10 cellular contexts compared by ENCODE assay signal in the genomic region with DNA sequence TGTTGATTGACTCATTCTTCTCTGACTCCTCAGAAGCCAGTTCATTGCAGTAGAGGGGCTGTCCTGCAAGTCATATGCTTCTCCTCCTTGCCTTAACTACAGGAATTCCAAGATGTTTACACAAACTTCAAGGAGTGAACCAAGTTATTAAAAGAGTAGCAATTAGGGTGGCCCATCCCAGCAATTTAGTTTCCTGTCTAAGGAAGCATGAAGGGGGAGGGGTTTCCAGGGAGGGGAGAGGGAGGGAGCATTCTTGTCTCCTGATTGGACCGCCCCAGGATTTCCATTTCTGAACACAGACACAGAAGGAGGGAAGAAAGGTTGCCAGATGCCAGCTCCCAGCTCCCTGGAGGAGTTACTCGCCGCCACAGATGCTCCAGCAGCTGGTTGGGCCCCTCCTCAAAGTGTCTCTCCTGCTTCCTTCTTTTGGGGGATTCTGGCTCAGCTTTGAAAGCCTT.
A peak's percentile ranks its signal among the peaks of the same experiment; 100 is the strongest.
DNase-seq lines count a peak whose midpoint lies in the region; ATAC-seq, FAIRE-seq and TF ChIP-seq lines count a peak whose summit lies in the region.
"Had no signal": no experiment of that assay in that cellular context is flagged by ENCODE, and none has a peak within 500 bp of the region (broad histone marks: within the 10 kb centered on the region; RNA-seq: fewer than 3 reads in every experiment).

No MANE protein-coding gene starts in this region.

- POLR2A ChIA-PET in endothelial cell of umbilical vein (lab: Charles Lee) = no interaction called here

- peak; percentile 4 for FAIRE-seq in endothelial cell of umbilical vein (lab: Jason Lieb, UNC)

- dilution Hi-C loops in endothelial cell of umbilical vein (cut with MboI; ENCODE audit: extremely low pct_ligation_motif_present, low sequenced_read_pairs) = no loop called here

- peak; percentile 97 to 98 for DNase-seq in NCI-H524 (lab: John Stamatoyannopoulos, UW)
- DNase-seq in endothelial cell of umbilical vein (ENCODE audit: low read depth, low spot score) = peak; percentile 32
- DNase-seq in upper lobe of right lung = no peak
- DNase-seq in Calu3 = no peak
- DNase-seq in LoVo (ENCODE audit: low spot score) = no peak
- DNase-seq in RKO (ENCODE audit: low spot score) = no peak
- DNase-seq: activated B cell treated with CpG ODN at 0.5 μM for 24 hours had no signal

- H3K4me2 ChIP-seq in endothelial cell of umbilical vein (ENCODE audit: insufficient read depth, low read length) = no peak overlapping the region

- no peak overlapping the region for H3K9ac ChIP-seq in endothelial cell of umbilical vein (replicated peaks; ENCODE audit: extremely low read depth, insufficient read depth, low read length)

- 79 to 80% methylated on average over 2 of the region's 3 CpGs for WGBS in mesodermal cell (ENCODE audit: insufficient coverage in 2 of 2), 2 experiments

- no peaks in the 10 kb centered on the region for H3K36me3 ChIP-seq in endothelial cell of umbilical vein (ENCODE audit: control insufficient read depth in 2 of 2, extremely low read depth in 1 of 2, insufficient read depth in 2 of 2, low read length in 2 of 2)
- H3K36me3 ChIP-seq in mesodermal cell (ENCODE audit: control insufficient read depth, insufficient read depth, low read length) = no peaks in the 10 kb centered on the region
- no peaks in the 10 kb centered on the region for H3K36me3 ChIP-seq in upper lobe of right lung
- H3K36me3 ChIP-seq: neutrophil had no signal

- peak; percentile 65 for ATAC-seq in upper lobe of right lung
- ATAC-seq: activated naive CD4-positive, alpha-beta T cell treated with anti-CD3 and anti-CD28 coated beads, Interleukin-2, amount 50 U/mL, for 72 hours had no signal

- no peaks in the 10 kb centered on the region for H3K27me3 Mint-ChIP-seq in Calu3 (ENCODE audit: unreplicated experiment)

- H3K4me3 ChIP-seq in endothelial cell of umbilical vein (replicated peaks in 1 of 3; ENCODE audit: insufficient read depth in 1 of 3, low read depth in 1 of 3, low read length in 3 of 3) (no peak overlapping the region), mesodermal cell (ENCODE audit: extremely low read depth, insufficient read depth, low read length, poor library complexity, severe bottlenecking) (no peak overlapping the region), upper lobe of right lung (no peak overlapping the region)

- H3K27ac Mint-ChIP-seq in Calu3 (ENCODE audit: unreplicated experiment) = no peak overlapping the region
- H3K27ac Mint-ChIP-seq: activated B cell treated with CpG ODN at 0.5 μM for 24 hours; activated naive CD4-positive, alpha-beta T cell treated with anti-CD3 and anti-CD28 coated beads, Interleukin-2, amount 50 U/mL, for 72 hours had no signal

- BruUV-seq in endothelial cell of umbilical vein (replicated peaks; lab: Mats Ljungman, UMichigan) = no TSS peak
- no TSS peak for BruUV-seq in Calu3 (replicated peaks; lab: Mats Ljungman, UMichigan)

- H3K9me1 ChIP-seq in endothelial cell of umbilical vein (replicated peaks; ENCODE audit: control insufficient read depth, extremely low read depth, insufficient read depth, low read length) = no peaks in the 10 kb centered on the region

- peak overlapping the region; percentile 27 for H2AFZ ChIP-seq in endothelial cell of umbilical vein (ENCODE audit: low read depth, low read length)

- H4K20me1 ChIP-seq in endothelial cell of umbilical vein (replicated peaks; ENCODE audit: control insufficient read depth, extremely low read depth, insufficient read depth, low read length) = no peaks in the 10 kb centered on the region

- TF ChIP-seq CTCF in endothelial cell of umbilical vein (IDR thresholded peaks at IDR 0.05; ENCODE audit: extremely low read depth in 1 of 2, insufficient read depth in 1 of 2, low read depth in 1 of 2, low read length in 2 of 2) (no peak), upper lobe of right lung (IDR thresholded peaks at IDR 0.05) (no peak), Calu3 (IDR thresholded peaks at IDR 0.05; ENCODE audit: unreplicated experiment) (no peak)

- intact Hi-C loops in endothelial cell of umbilical vein (cut with micrococcal nuclease) = loop anchor here (1.0 kb wide), 2 partner anchors 33 to 36 kb away; no protein-coding TSS in a partner anchor
- intact Hi-C loops in upper lobe of right lung (cut with DNase I) = no loop called here
- intact Hi-C loops in Calu3 (cut with micrococcal nuclease; ENCODE audit: unreplicated experiment) = no loop called here

- TF ChIP-seq POLR2A in endothelial cell of umbilical vein (IDR thresholded peaks at IDR 0.05; ENCODE audit: low read depth, low read length) = no peak

- H3K4me1 Mint-ChIP-seq in Calu3 (ENCODE audit: low read depth, unreplicated experiment) = no peaks in the 10 kb centered on the region

- H3K9me3 Mint-ChIP-seq in Calu3 (ENCODE audit: low read depth, unreplicated experiment) = no peaks in the 10 kb centered on the region
- H3K9me3 Mint-ChIP-seq: activated B cell treated with CpG ODN at 0.5 μM for 24 hours; activated naive CD4-positive, alpha-beta T cell treated with anti-CD3 and anti-CD28 coated beads, Interleukin-2, amount 50 U/mL, for 72 hours had no signal

- CTCF ChIA-PET in endothelial cell of umbilical vein (lab: Charles Lee) (interaction anchor here (0.9 to 1.6 kb wide), 3 partner anchors 15 to 108 kb away, joined by 3 to 4 read pairs (median 4); partner anchors contain the start of gene TRIB2), Calu3 (lab: Charles Lee) (no interaction called here)

- no peaks in the 10 kb centered on the region for H3K79me2 ChIP-seq in endothelial cell of umbilical vein (ENCODE audit: control insufficient read depth, insufficient read depth, low read length)

- peaks cover 24% of the 10 kb centered on the region for H3K4me1 ChIP-seq in endothelial cell of umbilical vein (ENCODE audit: control insufficient read depth, extremely low read depth, insufficient read depth, low read length)
- H3K4me1 ChIP-seq in mesodermal cell (ENCODE audit: control insufficient read depth, insufficient read depth, low read length, poor library complexity, severe bottlenecking) = peaks cover 36% of the 10 kb centered on the region
- H3K4me1 ChIP-seq in upper lobe of right lung = peaks cover 24% of the 10 kb centered on the region

- H3K9me3 ChIP-seq in endothelial cell of umbilical vein (replicated peaks; ENCODE audit: control insufficient read depth, insufficient read depth, low read length) (no peaks in the 10 kb centered on the region), mesodermal cell (ENCODE audit: control insufficient read depth, low read length) (no peaks in the 10 kb centered on the region), upper lobe of right lung (no peaks in the 10 kb centered on the region)
- H3K9me3 ChIP-seq: neutrophil had no signal

- no peaks in the 10 kb centered on the region for H3K36me3 Mint-ChIP-seq in Calu3 (ENCODE audit: insufficient read depth, unreplicated experiment)
- H3K36me3 Mint-ChIP-seq: activated naive CD4-positive, alpha-beta T cell treated with anti-CD3 and anti-CD28 coated beads, Interleukin-2, amount 50 U/mL, for 72 hours had no signal

- H3K27me3 ChIP-seq in endothelial cell of umbilical vein (ENCODE audit: control insufficient read depth in 2 of 2, insufficient read depth in 2 of 2, low read length in 2 of 2) (no peaks in the 10 kb centered on the region), upper lobe of right lung (no peaks in the 10 kb centered on the region)
- H3K27me3 ChIP-seq: neutrophil had no signal

- no peak overlapping the region for H3K4me3 Mint-ChIP-seq in Calu3 (ENCODE audit: low read depth, unreplicated experiment)
- H3K4me3 Mint-ChIP-seq: activated B cell treated with CpG ODN at 0.5 μM for 24 hours had no signal

- H3K27ac ChIP-seq in endothelial cell of umbilical vein (ENCODE audit: insufficient read depth, low read depth, low read length) (no peak overlapping the region), mesodermal cell (ENCODE audit: low read depth, low read length, severe bottlenecking) (peak overlapping the region; percentile 66), upper lobe of right lung (peak overlapping the region; percentile 68)
- H3K27ac ChIP-seq: neutrophil had no signal

TF ChIP-seq in endothelial cell of umbilical vein, 7 proteins besides CTCF, POLR2A, EP300 and RAD21:
- TF ChIP-seq FOS (IDR thresholded peaks at IDR 0.05; ENCODE audit: borderline replicate concordance, insufficient read depth, low read length) = peak; percentile 14
- TF ChIP-seq GATA2 (IDR thresholded peaks at IDR 0.05; ENCODE audit: insufficient read depth, insufficient read length, low read depth, low read length) = no peak

Comparison
In these comparisons a context has a peak if more than half of its experiments do, and no peak if none do; other contexts are left out.
1. DNase-seq: peak in NCI-H524 (2 of 2) and endothelial cell of umbilical vein (single experiment); none in upper lobe of right lung (single experiment), Calu3 (single experiment), LoVo (single experiment) and RKO (single experiment).